ENCODE assay signal across 26 cellular contexts in the genomic region with DNA sequence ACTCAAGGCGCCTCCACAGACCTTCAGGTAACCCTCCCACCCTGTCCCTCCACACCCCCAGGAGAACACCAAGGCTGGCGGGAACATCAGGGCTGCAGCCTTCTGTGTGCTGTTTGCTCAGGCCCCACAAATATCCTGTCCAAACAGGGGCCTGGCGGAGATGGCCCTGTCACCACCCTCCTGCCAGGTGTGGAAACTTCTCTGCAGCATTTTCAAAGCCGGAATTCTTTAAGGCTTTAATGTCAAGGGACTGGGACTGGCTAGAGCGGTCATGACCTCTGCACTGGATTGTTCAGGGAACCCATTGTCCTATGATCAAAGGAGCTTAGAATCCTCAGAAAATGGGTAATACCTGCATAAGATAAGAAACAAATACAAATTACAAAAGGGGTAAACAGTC. TPM values are rescaled to one million over a fixed set of nuclear protein-coding genes. Genes with fewer than 3 reads are reported as not detected.
DNase-seq lines count a peak whose midpoint lies in the region; ATAC-seq and TF ChIP-seq lines count a peak whose summit lies in the region.
"Had no signal": no experiment of that assay in that cellular context is flagged by ENCODE, and none has a peak within 500 bp of the region (broad histone marks: within the 10 kb centered on the region; RNA-seq: fewer than 3 reads in every experiment).

No MANE protein-coding gene starts in this region.

- no peaks in the 10 kb centered on the region for H3K27me3 ChIP-seq in endodermal cell (ENCODE audit: control insufficient read depth, insufficient read depth, low read length, poor library complexity, severe bottlenecking)
- H3K27me3 ChIP-seq in MG63: no peaks in the 10 kb centered on the region
- H3K27me3 ChIP-seq: BLaER1 treated with 17β-estradiol and CSF1 and Interleukin-3, amounts not matched to agents 10 nM and 100 nM; SJSA1 had no signal

- H3K36me3 ChIP-seq in endodermal cell (ENCODE audit: control insufficient read depth, insufficient read depth, low read length) (no peaks in the 10 kb centered on the region), MG63 (no peaks in the 10 kb centered on the region)
- H3K36me3 ChIP-seq: BLaER1 treated with 17β-estradiol and CSF1 and Interleukin-3, amounts not matched to agents 10 nM and 100 nM; SJSA1 had no signal

- DNase-seq in natural killer cell treated with Interleukin-12 subunit alpha and Interleukin-12 subunit beta and Interleukin-15 and Interleukin-18, amount 100 ng/mL, for 72 hours (ENCODE audit: low spot score): peak; percentile 13
- DNase-seq in natural killer cell: no peak
- DNase-seq in NCI-H69 (lab: John Stamatoyannopoulos, UW): peak; percentile 46
- peak; percentile 74 for DNase-seq in endodermal cell
- no peak for DNase-seq in MG63
- DNase-seq: AML-193; CD4-positive, alpha-beta T cell; DMS53; GOT3; Karpas-422; NCI-H1092 treated with DMSO at 0.1 percent for 48 hours; NCI-H1436; NCI-H187; NCI-H2081 treated with DMSO at 0.1 percent for 48 hours; NCI-H2171; NCI-H226; NCI-H510A; NCI-H774; PC-3; Right ventricle myocardium superior had no signal

- H3K27ac ChIP-seq in endodermal cell (ENCODE audit: low read depth, low read length): no peak overlapping the region
- H3K27ac ChIP-seq: A549; BLaER1 treated with 17β-estradiol and CSF1 and Interleukin-3, amounts not matched to agents 10 nM and 100 nM; SJSA1 had no signal

- ATAC-seq in natural killer cell treated with Interleukin-12 subunit alpha and Interleukin-12 subunit beta and Interleukin-15 and Interleukin-18, amount 100 ng/mL, for 72 hours: no peak
- ATAC-seq in natural killer cell: no peak
- ATAC-seq in HG03520 (IDR thresholded peaks at IDR 0.05; ENCODE audit: unreplicated experiment): no peak
- ATAC-seq in HG03342 (IDR thresholded peaks at IDR 0.05; ENCODE audit: unreplicated experiment): no peak
- ATAC-seq: HCT116, PC-3 had no signal

- no peak overlapping the region for H3K27ac Mint-ChIP-seq in natural killer cell treated with Interleukin-12 subunit alpha and Interleukin-12 subunit beta and Interleukin-15 and Interleukin-18, amount 100 ng/mL, for 72 hours
- H3K27ac Mint-ChIP-seq in natural killer cell (no peak overlapping the region), endodermal cell (peak overlapping the region; percentile 78)
- H3K27ac Mint-ChIP-seq: CD4-positive, alpha-beta T cell had no signal

- intact Hi-C loops in natural killer cell (cut with micrococcal nuclease): no loop called here

- H3K4me1 ChIP-seq in endodermal cell (ENCODE audit: control insufficient read depth, insufficient read depth, low read length): peaks cover 23% of the 10 kb centered on the region
- H3K4me1 ChIP-seq: SJSA1 had no signal

- H3K9me3 Mint-ChIP-seq in natural killer cell treated with Interleukin-12 subunit alpha and Interleukin-12 subunit beta and Interleukin-15 and Interleukin-18, amount 100 ng/mL, for 72 hours: no peaks in the 10 kb centered on the region
- H3K9me3 Mint-ChIP-seq in natural killer cell (no peaks in the 10 kb centered on the region), endodermal cell (no peaks in the 10 kb centered on the region)
- H3K9me3 Mint-ChIP-seq: CD4-positive, alpha-beta T cell had no signal

- TF ChIP-seq CTCF in natural killer cell (IDR thresholded peaks at IDR 0.05) (no peak), endodermal cell (conservative IDR thresholded peaks at IDR 0.05) (no peak)

- no peaks in the 10 kb centered on the region for H3K36me3 Mint-ChIP-seq in natural killer cell treated with Interleukin-12 subunit alpha and Interleukin-12 subunit beta and Interleukin-15 and Interleukin-18, amount 100 ng/mL, for 72 hours
- H3K36me3 Mint-ChIP-seq in natural killer cell: no peaks in the 10 kb centered on the region
- no peaks in the 10 kb centered on the region for H3K36me3 Mint-ChIP-seq in endodermal cell (ENCODE audit: low read depth)

- no peaks in the 10 kb centered on the region for H3K4me1 Mint-ChIP-seq in natural killer cell treated with Interleukin-12 subunit alpha and Interleukin-12 subunit beta and Interleukin-15 and Interleukin-18, amount 100 ng/mL, for 72 hours (ENCODE audit: low read depth in 2 of 2)
- H3K4me1 Mint-ChIP-seq in natural killer cell: no peaks in the 10 kb centered on the region
- H3K4me1 Mint-ChIP-seq in endodermal cell: peaks cover 65% of the 10 kb centered on the region

- H3K9me3 ChIP-seq in endodermal cell (ENCODE audit: control insufficient read depth, low read length) (no peaks in the 10 kb centered on the region), MG63 (no peaks in the 10 kb centered on the region)
- H3K9me3 ChIP-seq: A549; BLaER1 treated with 17β-estradiol and CSF1 and Interleukin-3, amounts not matched to agents 10 nM and 100 nM; SJSA1 had no signal

- H3K27me3 Mint-ChIP-seq in natural killer cell treated with Interleukin-12 subunit alpha and Interleukin-12 subunit beta and Interleukin-15 and Interleukin-18, amount 100 ng/mL, for 72 hours: peaks cover 7 to 8% of the 10 kb centered on the region in 2 donors
- H3K27me3 Mint-ChIP-seq in natural killer cell (ENCODE audit: low read depth in 2 of 2) (peaks cover 0 to 12% of the 10 kb centered on the region in 2 donors), endodermal cell (ENCODE audit: insufficient read depth) (no peaks in the 10 kb centered on the region)

- H3K9ac ChIP-seq in endodermal cell (ENCODE audit: extremely low read depth, low read length, poor library complexity, severe bottlenecking): peak overlapping the region; percentile 6
- H3K9ac ChIP-seq: BLaER1 treated with 17β-estradiol and CSF1 and Interleukin-3, amounts not matched to agents 10 nM and 100 nM had no signal

- no peak overlapping the region for H3K4me3 Mint-ChIP-seq in natural killer cell treated with Interleukin-12 subunit alpha and Interleukin-12 subunit beta and Interleukin-15 and Interleukin-18, amount 100 ng/mL, for 72 hours
- H3K4me3 Mint-ChIP-seq in natural killer cell: no peak overlapping the region
- H3K4me3 Mint-ChIP-seq in endodermal cell: peak overlapping the region; percentile 30
- H3K4me3 Mint-ChIP-seq: CD4-positive, alpha-beta T cell had no signal

- H3K4me3 ChIP-seq in endodermal cell (ENCODE audit: low read length) (no peak overlapping the region), MG63 (no peak overlapping the region)
- H3K4me3 ChIP-seq: A549; BLaER1 treated with 17β-estradiol and CSF1 and Interleukin-3, amounts not matched to agents 10 nM and 100 nM; SJSA1 had no signal

- WGBS in endodermal cell (ENCODE audit: insufficient coverage in 1 of 2, insufficient read length in 1 of 2), 2 experiments: 36 to 52% methylated on average over 3 to 5 of the region's 5 CpGs

RNA-seq across cellular contexts. Expression of a gene that starts 46.6 kb away (rescaled TPM):
- not detected for total RNA-seq in natural killer cell treated with Interleukin-12 subunit alpha and Interleukin-12 subunit beta and Interleukin-15 and Interleukin-18, amount 100 ng/mL, for 72 hours
- total RNA-seq in natural killer cell (1 to 10 TPM in 2 of 3 donors, under 1 TPM in 1; 0.61 to 2.7 (median 1.6) TPM), endodermal cell (100 to 1,000 TPM in 1 of 2 donors, 10 to 100 TPM in 1; 86.1 to 136 TPM)
- 68.2 TPM for polyA plus RNA-seq in endodermal cell (2013, experiment 1 of 2)
- polyA plus RNA-seq in endodermal cell (2013, experiment 2 of 2): 78.4 TPM
- 33.6 and 59.9 TPM in 2 replicates for total RNA-seq in MG63 (2014; rRNA removed; shearing (Covaris generic); ENCODE audit: low replicate concordance)

Comparison
In these comparisons a context has a peak if more than half of its experiments do, and no peak if none do; other contexts are left out.
1. DNase-seq: peak in natural killer cell treated with Interleukin-12 subunit alpha and Interleukin-12 subunit beta and Interleukin-15 and Interleukin-18, amount 100 ng/mL, for 72 hours (single experiment), NCI-H69 (single experiment) and endodermal cell (single experiment); none in natural killer cell (single experiment) and MG63 (single experiment).